Comparison of ENCODE assay signal across 1 cellular context in the genomic region with DNA sequence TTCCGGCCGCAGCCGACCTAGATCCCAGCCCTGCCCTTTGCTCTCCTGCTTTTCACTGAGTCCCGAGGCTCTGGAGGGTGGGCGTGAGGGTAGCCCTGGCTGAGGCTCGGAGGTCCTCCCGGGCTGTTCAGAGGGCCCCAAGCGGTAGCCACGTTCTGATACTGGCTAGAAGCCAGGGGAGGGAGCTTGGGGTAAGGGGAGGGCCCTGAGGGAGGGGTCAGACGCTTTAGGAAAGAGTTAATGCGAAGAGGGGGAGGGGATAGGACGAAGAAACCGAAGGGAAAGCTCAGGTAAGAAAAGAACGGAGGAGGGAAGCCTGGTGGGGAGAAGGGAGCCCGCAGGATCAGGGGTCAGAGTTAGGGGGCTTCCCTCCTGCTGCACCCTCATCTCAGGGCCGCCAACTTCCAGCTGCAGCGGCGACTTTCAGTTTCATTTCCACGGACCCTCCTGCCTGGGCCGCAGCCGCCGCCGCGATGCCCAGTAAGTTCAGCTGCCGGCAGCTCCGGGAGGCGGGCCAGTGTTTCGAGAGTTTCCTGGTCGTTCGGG.
TF ChIP-seq lines count a peak whose summit lies in the region.

A gene with protein sequence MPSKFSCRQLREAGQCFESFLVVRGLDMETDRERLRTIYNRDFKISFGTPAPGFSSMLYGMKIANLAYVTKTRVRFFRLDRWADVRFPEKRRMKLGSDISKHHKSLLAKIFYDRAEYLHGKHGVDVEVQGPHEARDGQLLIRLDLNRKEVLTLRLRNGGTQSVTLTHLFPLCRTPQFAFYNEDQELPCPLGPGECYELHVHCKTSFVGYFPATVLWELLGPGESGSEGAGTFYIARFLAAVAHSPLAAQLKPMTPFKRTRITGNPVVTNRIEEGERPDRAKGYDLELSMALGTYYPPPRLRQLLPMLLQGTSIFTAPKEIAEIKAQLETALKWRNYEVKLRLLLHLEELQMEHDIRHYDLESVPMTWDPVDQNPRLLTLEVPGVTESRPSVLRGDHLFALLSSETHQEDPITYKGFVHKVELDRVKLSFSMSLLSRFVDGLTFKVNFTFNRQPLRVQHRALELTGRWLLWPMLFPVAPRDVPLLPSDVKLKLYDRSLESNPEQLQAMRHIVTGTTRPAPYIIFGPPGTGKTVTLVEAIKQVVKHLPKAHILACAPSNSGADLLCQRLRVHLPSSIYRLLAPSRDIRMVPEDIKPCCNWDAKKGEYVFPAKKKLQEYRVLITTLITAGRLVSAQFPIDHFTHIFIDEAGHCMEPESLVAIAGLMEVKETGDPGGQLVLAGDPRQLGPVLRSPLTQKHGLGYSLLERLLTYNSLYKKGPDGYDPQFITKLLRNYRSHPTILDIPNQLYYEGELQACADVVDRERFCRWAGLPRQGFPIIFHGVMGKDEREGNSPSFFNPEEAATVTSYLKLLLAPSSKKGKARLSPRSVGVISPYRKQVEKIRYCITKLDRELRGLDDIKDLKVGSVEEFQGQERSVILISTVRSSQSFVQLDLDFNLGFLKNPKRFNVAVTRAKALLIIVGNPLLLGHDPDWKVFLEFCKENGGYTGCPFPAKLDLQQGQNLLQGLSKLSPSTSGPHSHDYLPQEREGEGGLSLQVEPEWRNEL (plus strand): TSS at position 220 of the 546 bp plus-strand sequence. CDS start 254 bp downstream, at position 474.

TF ChIP-seq in K562, 482 proteins besides CTCF, POLR2A, EP300 and RAD21 (continued from another document):
- TF ChIP-seq RBM17 (IDR thresholded peaks at IDR 0.05; ENCODE audit: borderline replicate concordance, low read depth, low read length) (no peak), MLX (CRISPR knock-in tag; conservative IDR thresholded peaks at IDR 0.05) (peak; percentile 21 to 88; a peak in 1 of 4 replicates), DNMT1 (IDR thresholded peaks at IDR 0.05) (peak; percentile 16; the same call in 1 of the 2 replicates), PTRF (tag; IDR thresholded peaks at IDR 0.05) (no peak), FOS (IDR thresholded peaks at IDR 0.05; ENCODE audit: extremely low read depth, insufficient read length) (no peak), POLR2G (IDR thresholded peaks at IDR 0.05; ENCODE audit: low read depth, low read length) (peak; percentile 93), ELF1 (tag; IDR thresholded peaks at IDR 0.05) (no peak), HMGN3 (IDR thresholded peaks at IDR 0.05; ENCODE audit: borderline replicate concordance, extremely low read depth, insufficient read length, low read depth, low read length) (peak; percentile 59)
